Comparison of ENCODE assay signal across 21 cellular contexts in the genomic region with DNA sequence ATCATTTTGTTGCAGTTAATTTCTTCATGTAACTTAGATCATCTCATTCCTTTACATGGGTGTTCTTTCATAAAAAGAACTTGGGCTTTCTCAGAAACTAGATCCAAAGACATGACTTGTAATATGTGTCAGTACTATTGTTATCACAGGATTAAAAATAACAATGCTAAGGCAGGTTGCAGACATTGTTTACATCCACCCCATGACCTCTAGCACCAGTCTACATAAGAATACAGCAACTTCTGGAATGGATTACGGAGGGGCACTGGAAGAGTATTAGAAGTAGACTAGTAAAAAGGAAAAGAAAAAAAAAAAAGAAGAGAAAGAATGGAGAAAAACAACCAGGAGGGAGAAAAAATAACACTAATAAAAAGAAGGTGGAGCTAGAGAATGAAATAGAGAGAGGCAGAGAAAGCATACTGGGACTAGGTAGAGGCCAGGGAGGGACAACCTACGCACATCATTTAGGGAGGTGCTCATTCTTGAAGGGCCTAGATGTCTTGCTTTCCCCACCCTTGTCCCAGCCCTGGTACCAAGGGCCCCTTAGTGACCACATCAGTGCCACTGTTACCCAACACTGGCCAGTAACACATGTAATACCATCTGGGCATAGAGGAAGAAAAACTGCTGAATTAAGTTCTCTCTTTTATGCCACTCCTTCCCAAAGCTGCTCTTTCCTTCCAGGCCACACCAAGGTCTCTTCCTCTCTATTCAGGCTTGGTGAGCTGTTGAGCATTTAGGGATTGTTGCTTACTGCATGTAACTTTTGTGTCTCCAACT.
DNase-seq lines count a peak whose midpoint lies in the region; ATAC-seq and FAIRE-seq lines count a peak whose summit lies in the region.
"Had no signal": no experiment of that assay in that cellular context is flagged by ENCODE, and none has a peak within 500 bp of the region (broad histone marks: within the 10 kb centered on the region; RNA-seq: fewer than 3 reads in every experiment).

No MANE protein-coding gene starts in this region.

- peaks cover 4% of the 10 kb centered on the region for H3K36me3 Mint-ChIP-seq in activated T-helper 2 cell treated with anti-CD3 and anti-CD28 coated beads, Interferon-gamma antibody, Interleukin-2, Interleukin-4, amounts not matched to agents 10 μg/mL and 5 μg/mL and 100 μg/mL, durations not matched to agents 14 hours and 24 hours and 36 hours (ENCODE audit: low read depth)
- H3K36me3 Mint-ChIP-seq: activated CD4-positive, alpha-beta memory T cell treated with anti-CD3 and anti-CD28 coated beads for 36 hours; immature natural killer cell had no signal

- DNase-seq in Right ventricle myocardium superior (no peak), cardiac septum (ENCODE audit: low spot score) (no peak), left lobe of liver (ENCODE audit: low spot score) (no peak), SKM-1 treated with dmso at 0.1 percent for 144 hours (lab: John Stamatoyannopoulos, UW; ENCODE audit: unreplicated experiment) (no peak), RKO (ENCODE audit: low spot score) (no peak), frontal cortex (ENCODE audit: low spot score in 2 of 2) (no peak)
- no peak for DNase-seq in activated T-helper 2 cell treated with anti-CD3 and anti-CD28 coated beads, Interferon-gamma antibody, Interleukin-2, Interleukin-4, amounts not matched to agents 10 μg/mL and 5 μg/mL and 100 μg/mL, durations not matched to agents 14 hours and 24 hours and 36 hours (ENCODE audit: low spot score)
- DNase-seq: activated CD4-positive, alpha-beta memory T cell treated with anti-CD3 and anti-CD28 coated beads for 36 hours; activated naive CD4-positive, alpha-beta T cell; immature natural killer cell; NCI-H1417; NCI-H510A; NK-92 treated with Interleukin-12 subunit alpha and Interleukin-12 subunit beta, amount 100 ng/mL, for 24 hours; psoas muscle; RPMI8226; stimulated activated CD4-positive, alpha-beta T cell treated with anti-CD3 and anti-CD28 coated beads, Interleukin-4, amount 100 ng/mL, for 4 hours; stimulated activated naive CD8-positive, alpha-beta T cell treated with anti-CD3 and anti-CD28 coated beads, Interleukin-15, Interleukin-2, amounts not matched to agents 100 U/mL and 50 U/mL, for 24 hours; T1000 had no signal

- intact Hi-C loops in Right ventricle myocardium superior (cut with DNase I): no loop called here
- intact Hi-C loops in cardiac septum (cut with DNase I): loop anchor here (5.0 kb wide), 1 partner anchor 96 kb away; no protein-coding TSS in a partner anchor
- intact Hi-C loops in activated T-helper 2 cell treated with anti-CD3 and anti-CD28 coated beads, Interferon-gamma antibody, Interleukin-2, Interleukin-4, amounts not matched to agents 10 μg/mL and 5 μg/mL and 100 μg/mL, durations not matched to agents 14 hours and 24 hours and 36 hours (cut with micrococcal nuclease): no loop called here

- FAIRE-seq in frontal cortex (lab: Jason Lieb, UNC): no peak
- FAIRE-seq: GM19239, HTR-8/SVneo had no signal

- ATAC-seq in Right ventricle myocardium superior (ENCODE audit: poor library complexity) (peak; percentile 62), left lobe of liver (peak; percentile 20), HG02852 (IDR thresholded peaks at IDR 0.05; ENCODE audit: unreplicated experiment) (no peak)
- ATAC-seq: psoas muscle; stimulated activated naive CD8-positive, alpha-beta T cell treated with anti-CD3 and anti-CD28 coated beads, Interleukin-15, Interleukin-2, amounts not matched to agents 100 U/mL and 50 U/mL, for 24 hours had no signal

- no peak overlapping the region for H3K4me3 Mint-ChIP-seq in activated T-helper 2 cell treated with anti-CD3 and anti-CD28 coated beads, Interferon-gamma antibody, Interleukin-2, Interleukin-4, amounts not matched to agents 10 μg/mL and 5 μg/mL and 100 μg/mL, durations not matched to agents 14 hours and 24 hours and 36 hours (ENCODE audit: low read depth)
- H3K4me3 Mint-ChIP-seq: activated CD4-positive, alpha-beta memory T cell treated with anti-CD3 and anti-CD28 coated beads for 36 hours; immature natural killer cell had no signal

- peaks cover 25% of the 10 kb centered on the region for H3K4me1 Mint-ChIP-seq in activated T-helper 2 cell treated with anti-CD3 and anti-CD28 coated beads, Interferon-gamma antibody, Interleukin-2, Interleukin-4, amounts not matched to agents 10 μg/mL and 5 μg/mL and 100 μg/mL, durations not matched to agents 14 hours and 24 hours and 36 hours (ENCODE audit: low read depth)
- H3K4me1 Mint-ChIP-seq: immature natural killer cell had no signal

- no peaks in the 10 kb centered on the region for H3K27me3 Mint-ChIP-seq in activated T-helper 2 cell treated with anti-CD3 and anti-CD28 coated beads, Interferon-gamma antibody, Interleukin-2, Interleukin-4, amounts not matched to agents 10 μg/mL and 5 μg/mL and 100 μg/mL, durations not matched to agents 14 hours and 24 hours and 36 hours (ENCODE audit: low read depth)

- no peaks in the 10 kb centered on the region for H3K9me3 Mint-ChIP-seq in activated T-helper 2 cell treated with anti-CD3 and anti-CD28 coated beads, Interferon-gamma antibody, Interleukin-2, Interleukin-4, amounts not matched to agents 10 μg/mL and 5 μg/mL and 100 μg/mL, durations not matched to agents 14 hours and 24 hours and 36 hours
- H3K9me3 Mint-ChIP-seq: activated CD4-positive, alpha-beta memory T cell treated with anti-CD3 and anti-CD28 coated beads for 36 hours; immature natural killer cell had no signal

- peak overlapping the region; percentile 2 for H3K27ac Mint-ChIP-seq in activated T-helper 2 cell treated with anti-CD3 and anti-CD28 coated beads, Interferon-gamma antibody, Interleukin-2, Interleukin-4, amounts not matched to agents 10 μg/mL and 5 μg/mL and 100 μg/mL, durations not matched to agents 14 hours and 24 hours and 36 hours
- H3K27ac Mint-ChIP-seq: activated CD4-positive, alpha-beta memory T cell treated with anti-CD3 and anti-CD28 coated beads for 36 hours; immature natural killer cell had no signal
